ENCODE assay signal across 2 cellular contexts in the genomic region with DNA sequence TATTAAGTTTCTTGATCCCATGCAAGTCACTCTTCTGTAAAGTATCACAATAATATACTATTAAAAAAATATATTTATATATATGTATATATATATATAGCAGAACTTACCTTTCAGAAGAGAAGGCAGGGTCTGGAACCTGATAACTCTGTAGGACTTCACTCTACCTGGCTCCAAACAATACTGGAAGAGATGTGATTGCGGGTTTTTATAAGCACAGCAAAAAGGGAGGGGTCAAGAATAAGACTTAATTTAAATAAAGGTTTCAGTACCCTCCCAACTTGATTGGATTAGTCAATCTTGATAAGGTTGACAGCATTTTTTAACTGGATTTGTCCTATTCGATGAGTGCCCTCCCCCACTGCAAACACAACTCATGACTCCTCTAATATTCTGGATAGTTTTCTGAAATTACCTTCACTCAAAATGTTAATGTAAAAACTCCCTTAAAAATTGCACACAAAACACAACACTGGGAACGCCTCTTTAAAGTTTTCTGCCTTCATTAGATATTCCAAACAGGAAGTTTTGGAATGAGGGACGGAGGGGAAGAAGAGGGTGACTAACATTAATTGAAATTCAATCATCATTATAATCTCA.
TF ChIP-seq lines count a peak whose summit lies in the region.

No MANE protein-coding gene starts in this region.

TF ChIP-seq in A549, 52 proteins besides CTCF, POLR2A, EP300 and RAD21:
- TF ChIP-seq FOSB (CRISPR knock-in tag; IDR thresholded peaks at IDR 0.05) (no peak), ZFP36 (IDR thresholded peaks at IDR 0.05; ENCODE audit: borderline replicate concordance, partially characterized antibody) (no peak), SMC3 (IDR thresholded peaks at IDR 0.05) (no peak)

TF ChIP-seq in GM12878, 131 proteins besides CTCF, POLR2A, EP300 and RAD21:
- peak in 1 of 2 experiments; percentile 73; a peak in 1 of 4 replicates for TF ChIP-seq ETV6 (conservative IDR thresholded peaks at IDR 0.05 in 1 of 2, IDR thresholded peaks at IDR 0.05 in 1 of 2; ENCODE audit: borderline replicate concordance in 1 of 2, low read depth in 1 of 2)
- peak; percentile 71 for TF ChIP-seq NFXL1 (IDR thresholded peaks at IDR 0.05; ENCODE audit: borderline replicate concordance)
- TF ChIP-seq, protein P1, sequence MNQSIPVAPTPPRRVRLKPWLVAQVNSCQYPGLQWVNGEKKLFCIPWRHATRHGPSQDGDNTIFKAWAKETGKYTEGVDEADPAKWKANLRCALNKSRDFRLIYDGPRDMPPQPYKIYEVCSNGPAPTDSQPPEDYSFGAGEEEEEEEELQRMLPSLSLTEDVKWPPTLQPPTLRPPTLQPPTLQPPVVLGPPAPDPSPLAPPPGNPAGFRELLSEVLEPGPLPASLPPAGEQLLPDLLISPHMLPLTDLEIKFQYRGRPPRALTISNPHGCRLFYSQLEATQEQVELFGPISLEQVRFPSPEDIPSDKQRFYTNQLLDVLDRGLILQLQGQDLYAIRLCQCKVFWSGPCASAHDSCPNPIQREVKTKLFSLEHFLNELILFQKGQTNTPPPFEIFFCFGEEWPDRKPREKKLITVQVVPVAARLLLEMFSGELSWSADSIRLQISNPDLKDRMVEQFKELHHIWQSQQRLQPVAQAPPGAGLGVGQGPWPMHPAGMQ (IDR thresholded peaks at IDR 0.05; ENCODE audit: borderline replicate concordance), result no peak
